ENCODE assay signal across 14 cellular contexts in genomic region chr17:13939222-13939621, GRCh38.
"Had no signal": no experiment of that assay in that cellular context is flagged by ENCODE, and none has a peak within 500 bp of the region (broad histone marks: within the 10 kb centered on the region; RNA-seq: fewer than 3 reads in every experiment).

No MANE protein-coding gene starts in this region.

- FAIRE-seq: small intestine had no signal

- DNase-seq: activated CD4-positive, alpha-beta T cell treated with anti-CD3 and anti-CD28 coated beads for 36 hours; activated CD8-positive, alpha-beta memory T cell treated with anti-CD3 and anti-CD28 coated beads, Interleukin-2, amount 50 U/mL, for 48 hours; activated CD8-positive, alpha-beta T cell treated with anti-CD3 and anti-CD28 coated beads, Interleukin-2, amount 10 ng/mL, durations not matched to agents 7 days and 5 days; activated naive CD4-positive, alpha-beta T cell treated with anti-CD3 and anti-CD28 coated beads for 36 hours; caudate nucleus; effector memory CD8-positive, alpha-beta T cell; hippocampal formation; naive B cell; small intestine; thyroid gland; uterus had no signal

- H3K4me3 ChIP-seq: coronary artery, right atrium auricular region, thyroid gland, uterus had no signal

- H3K9me3 Mint-ChIP-seq: effector memory CD8-positive, alpha-beta T cell had no signal

- H3K9me3 ChIP-seq: thyroid gland, uterus had no signal

- H3K27me3 ChIP-seq: right atrium auricular region, thyroid gland, uterus had no signal

- H3K4me3 Mint-ChIP-seq: activated CD4-positive, alpha-beta T cell treated with anti-CD3 and anti-CD28 coated beads for 36 hours; activated CD8-positive, alpha-beta T cell treated with anti-CD3 and anti-CD28 coated beads, Interleukin-2, amount 10 ng/mL, durations not matched to agents 7 days and 5 days; activated naive CD4-positive, alpha-beta T cell treated with anti-CD3 and anti-CD28 coated beads for 36 hours; effector memory CD8-positive, alpha-beta T cell; naive B cell; T-helper 2 cell treated with Interferon-gamma antibody and Interleukin-4, amounts not matched to agents 5 μg/mL and 100 μg/mL, for 36 hours had no signal

- H3K36me3 ChIP-seq: right atrium auricular region, thyroid gland, uterus had no signal

- H3K4me1 ChIP-seq: right atrium auricular region, thyroid gland, uterus had no signal

- H3K27ac ChIP-seq: coronary artery, right atrium auricular region, thyroid gland, uterus had no signal

- H3K27me3 Mint-ChIP-seq: activated CD4-positive, alpha-beta T cell treated with anti-CD3 and anti-CD28 coated beads for 36 hours; naive B cell had no signal

- H3K4me1 Mint-ChIP-seq: activated CD4-positive, alpha-beta T cell treated with anti-CD3 and anti-CD28 coated beads for 36 hours had no signal

- H3K27ac Mint-ChIP-seq: activated CD4-positive, alpha-beta T cell treated with anti-CD3 and anti-CD28 coated beads for 36 hours; activated CD8-positive, alpha-beta T cell treated with anti-CD3 and anti-CD28 coated beads, Interleukin-2, amount 10 ng/mL, durations not matched to agents 7 days and 5 days; activated naive CD4-positive, alpha-beta T cell treated with anti-CD3 and anti-CD28 coated beads for 36 hours; effector memory CD8-positive, alpha-beta T cell; T-helper 2 cell treated with Interferon-gamma antibody and Interleukin-4, amounts not matched to agents 5 μg/mL and 100 μg/mL, for 36 hours had no signal

- ATAC-seq: activated CD4-positive, alpha-beta T cell treated with anti-CD3 and anti-CD28 coated beads for 36 hours; activated CD8-positive, alpha-beta T cell treated with anti-CD3 and anti-CD28 coated beads, Interleukin-2, amount 10 ng/mL, durations not matched to agents 7 days and 5 days; effector memory CD8-positive, alpha-beta T cell had no signal
